Comparison of ENCODE assay signal across 8 cellular contexts in genomic region chr9:124259273-124260078, GRCh38. TPM values are rescaled to one million over a fixed set of nuclear protein-coding genes. Genes with fewer than 3 reads are reported as not detected.
A peak's percentile ranks its signal among the peaks of the same experiment; 100 is the strongest.
DNase-seq lines count a peak whose midpoint lies in the region; ATAC-seq and TF ChIP-seq lines count a peak whose summit lies in the region.

No MANE protein-coding gene starts in this region.

- intact Hi-C loops in A673 (cut with micrococcal nuclease; ENCODE audit: unreplicated experiment), result no loop called here

- CTCF ChIA-PET in A673 (lab: Charles Lee), result interaction anchor here (0.7 kb wide), 1 partner anchor 14 kb away, joined by 3 read pairs; no protein-coding TSS in a partner anchor
- CTCF ChIA-PET in T-cell (lab: Charles Lee), result interaction anchor here in 1 of 2 donors (0.7 kb wide), 1 partner anchor 73 kb away, joined by 3 read pairs; no protein-coding TSS in a partner anchor

- H3K9ac ChIP-seq in GM23248, result peak overlapping the region; percentile 98

- TSS peak; percentile 28 for BruUV-seq in A673 (replicated peaks; lab: Mats Ljungman, UMichigan)

- DNase-seq in A673 (ENCODE audit: low spot score), result peak; percentile 81
- DNase-seq in GM23248, result peak; percentile 89
- DNase-seq in T-cell, result no peak
- peak; percentile 82 for DNase-seq in fibroblast of gingiva (ENCODE audit: low read depth)
- DNase-seq in nephron progenitor cell, result no peak

- H3K27ac Mint-ChIP-seq in T-cell, result no peak overlapping the region
- peak overlapping the region; percentile 78 for H3K27ac Mint-ChIP-seq in nephron progenitor cell

- H3K36me3 Mint-ChIP-seq in T-cell (no peaks in the 10 kb centered on the region), nephron progenitor cell (ENCODE audit: low read depth) (no peaks in the 10 kb centered on the region)

- no peak overlapping the region for H2AFZ ChIP-seq in GM23248

- H3K9me3 ChIP-seq in A673 (ENCODE audit: low read depth, low read length, poor library complexity, severe bottlenecking), result no peaks in the 10 kb centered on the region
- no peaks in the 10 kb centered on the region for H3K9me3 ChIP-seq in GM23248 (ENCODE audit: low read depth)

- H3K4me1 ChIP-seq in A673 (ENCODE audit: insufficient read depth, low read length, poor library complexity, severe bottlenecking) (peaks cover 21% of the 10 kb centered on the region), GM23248 (ENCODE audit: insufficient read depth) (peaks cover 54% of the 10 kb centered on the region)

- TF ChIP-seq CTCF in A673 (conservative IDR thresholded peaks at IDR 0.05; ENCODE audit: low read depth, low read length) (no peak), nephron progenitor cell (IDR thresholded peaks at IDR 0.05) (no peak)

- H3K36me3 ChIP-seq in A673 (ENCODE audit: insufficient read depth, low read length, poor library complexity, severe bottlenecking) (no peaks in the 10 kb centered on the region), GM23248 (ENCODE audit: low read depth) (no peaks in the 10 kb centered on the region)

- peak overlapping the region; percentile 82 to 89 (median 85) for H3K4me3 Mint-ChIP-seq in T-cell
- H3K4me3 Mint-ChIP-seq in nephron progenitor cell, result peak overlapping the region; percentile 98

- H3F3A ChIP-seq in GM23248 (ENCODE audit: insufficient read depth), result peaks cover 57% of the 10 kb centered on the region

- in situ Hi-C loops in GM23248 (cut with MboI), result no loop called here

- POLR2A ChIA-PET in A673 (lab: Charles Lee; ENCODE audit: low non-redundant PET) (no interaction called here), T-cell (lab: Charles Lee) (no interaction called here)

- no peaks in the 10 kb centered on the region for H3K9me2 ChIP-seq in GM23248 (ENCODE audit: insufficient read depth)

- 4 to 5% methylated on average over 22 of the region's 22 CpGs for WGBS in GM23248 (ENCODE audit: low coverage in 1 of 2, low lambda C conversion rate in 2 of 2, missing lambda C conversion rate in 2 of 2), 2 experiments

- H3K4me1 Mint-ChIP-seq in T-cell (peaks cover 21 to 45% (median 30%) of the 10 kb centered on the region in 3 donors), nephron progenitor cell (peaks cover 71% of the 10 kb centered on the region)

- H3K27me3 ChIP-seq in A673 (replicated peaks; ENCODE audit: insufficient read depth, low read depth, low read length, poor library complexity) (no peaks in the 10 kb centered on the region), GM23248 (replicated peaks; ENCODE audit: insufficient read depth) (no peaks in the 10 kb centered on the region)

- peak overlapping the region; percentile 75 for H3K27ac ChIP-seq in A673 (ENCODE audit: low read depth, low read length, poor library complexity, severe bottlenecking)
- peak overlapping the region; percentile 98 for H3K27ac ChIP-seq in GM23248

- ATAC-seq in T-cell (replicated peaks in 1 of 4) (no peak), GM19397 (IDR thresholded peaks at IDR 0.05; ENCODE audit: unreplicated experiment) (no peak), GM18511 (IDR thresholded peaks at IDR 0.05; ENCODE audit: unreplicated experiment) (no peak), HG02759 (IDR thresholded peaks at IDR 0.05; ENCODE audit: unreplicated experiment) (no peak)

- H3K9me3 Mint-ChIP-seq in T-cell, result no peaks in the 10 kb centered on the region
- no peaks in the 10 kb centered on the region for H3K9me3 Mint-ChIP-seq in nephron progenitor cell

- H3K27me3 Mint-ChIP-seq in T-cell, result peaks cover 21 to 27% of the 10 kb centered on the region in 2 donors
- peaks cover 3% of the 10 kb centered on the region for H3K27me3 Mint-ChIP-seq in nephron progenitor cell (ENCODE audit: low read depth, poor library complexity)

- H3K4me2 ChIP-seq in GM23248 (ENCODE audit: unreplicated experiment), result peak overlapping the region; percentile 96

- H3K4me3 ChIP-seq in A673 (ENCODE audit: low read depth, low read length, poor library complexity, severe bottlenecking) (peak overlapping the region; percentile 93), GM23248 (peak overlapping the region; percentile 83)

- H4K20me1 ChIP-seq in GM23248 (ENCODE audit: insufficient read depth), result no peaks in the 10 kb centered on the region

- H3K79me2 ChIP-seq in GM23248 (ENCODE audit: insufficient read depth), result peaks cover 58% of the 10 kb centered on the region

RNA-seq across cellular contexts. Expression of gene NEK6, which starts 1.7 kb away (rescaled TPM):
- total RNA-seq in A673 (2021) (23.3 and 35.9 TPM in 2 replicates), T-cell (10 to 100 TPM in 3 of 5 donors, 1 to 10 TPM in 2; 5.9 to 12.5 (median 10.4) TPM)
- 33.0 and 43.7 TPM in 2 replicates for total RNA-seq in GM23248 (2014; rRNA removed; shearing (Covaris generic))
- polyA plus RNA-seq in GM23248 (2016; fragmentation: Nextera tagmentation; extraction: Ambion mirVana), result 69.6 and 69.7 TPM in 2 replicates

Comparison
In these comparisons a context has a peak if more than half of its experiments do, and no peak if none do; other contexts are left out.
1. DNase-seq: peak in A673 (single experiment), GM23248 (single experiment) and fibroblast of gingiva (single experiment); none in T-cell (0 of 34) and nephron progenitor cell (single experiment).